27 cellular contexts compared by ENCODE assay signal in the genomic region with DNA sequence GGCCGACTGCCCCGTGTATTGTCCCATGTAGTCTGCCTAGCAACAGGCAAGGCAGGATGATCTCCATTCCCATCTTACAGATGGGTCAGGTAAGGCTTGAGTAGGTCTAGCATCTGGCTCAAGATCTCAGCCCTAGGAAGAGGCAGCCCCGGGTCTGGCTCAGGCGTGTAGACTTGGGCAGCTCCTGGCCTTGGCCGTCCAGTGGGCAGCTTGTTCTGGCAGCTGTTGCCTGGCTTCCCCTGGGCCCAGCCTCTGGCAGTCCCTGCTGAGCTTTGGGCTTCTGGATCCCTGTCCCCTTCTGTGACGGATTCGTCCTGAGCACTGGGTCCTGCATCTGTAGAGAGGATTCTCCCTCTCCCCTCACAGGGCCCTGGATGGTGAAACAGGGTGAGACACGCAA.
DNase-seq lines count a peak whose midpoint lies in the region; ATAC-seq, FAIRE-seq and TF ChIP-seq lines count a peak whose summit lies in the region.
"Had no signal": no experiment of that assay in that cellular context is flagged by ENCODE, and none has a peak within 500 bp of the region (broad histone marks: within the 10 kb centered on the region; RNA-seq: fewer than 3 reads in every experiment).

No MANE protein-coding gene starts in this region.

- no peak overlapping the region for H2BK5ac ChIP-seq in H1 (ENCODE audit: low read depth, low read length)

- TF ChIP-seq EP300 in H1 (IDR thresholded peaks at IDR 0.05; ENCODE audit: borderline replicate concordance in 1 of 2, low read depth in 2 of 2, low read length in 2 of 2), result no peak

- ATAC-seq in aorta (ENCODE audit: low FRiP score), result no peak
- ATAC-seq: GM12878 had no signal

- H2BK12ac ChIP-seq in H1 (ENCODE audit: low read depth, low read length), result 0 out of 2 replicates have a peak overlapping the region, but pooled peaks have one; percentile 17

- H3K4me1 ChIP-seq in H1 (replicated peaks in 1 of 4; ENCODE audit: control insufficient read depth in 3 of 4, insufficient read depth in 4 of 4, low read length in 3 of 4) (peaks cover 0 to 5% (median 1%) of the 10 kb centered on the region in 4 experiments; a peak in 2 of 7 replicates), osteoblast (ENCODE audit: insufficient read depth, low read length) (no peaks in the 10 kb centered on the region), aorta (ENCODE audit: control insufficient read depth in 1 of 2, insufficient read depth in 2 of 2, low read length in 2 of 2) (no peaks in the 10 kb centered on the region), hepatocyte (ENCODE audit: insufficient read depth) (no peaks in the 10 kb centered on the region)
- H3K4me1 ChIP-seq: BE2C had no signal

- no peak overlapping the region for H2BK15ac ChIP-seq in H1 (ENCODE audit: low read length)

- H2AFZ ChIP-seq in H1 (ENCODE audit: low read length) (no peak overlapping the region), osteoblast (ENCODE audit: low read length) (no peak overlapping the region), hepatocyte (no peak overlapping the region)

- no peak overlapping the region for H2BK20ac ChIP-seq in H1 (ENCODE audit: low read length)

- intact Hi-C loops in aorta (cut with DNase I), result no loop called here

- CTCF ChIA-PET in H1 (lab: Charles Lee; ENCODE audit: partially characterized antibody), result interaction anchor here (1.7 kb wide), 1 partner anchor 9 kb away, joined by 3 read pairs; no protein-coding TSS in a partner anchor

- H3K23me2 ChIP-seq in H1 (ENCODE audit: low read depth, low read length), result peaks cover 5% of the 10 kb centered on the region; the same call in 1 of the 2 replicates

- no peaks in the 10 kb centered on the region for H3K79me1 ChIP-seq in H1 (ENCODE audit: low read depth, low read length)

- H3K4ac ChIP-seq in H1 (replicated peaks; ENCODE audit: insufficient read length, low read depth, low read length), result no peak overlapping the region

- no peak overlapping the region for H3K9ac ChIP-seq in H1 (replicated peaks in 1 of 4; ENCODE audit: extremely low read depth in 1 of 4, low read depth in 3 of 4, low read length in 3 of 4)
- H3K9ac ChIP-seq: BLaER1 treated with 17β-estradiol and CSF1 and Interleukin-3, amounts not matched to agents 10 nM and 100 nM had no signal

- H4K5ac ChIP-seq in H1 (ENCODE audit: insufficient read length, low read depth, low read length), result no peak overlapping the region

- no peak overlapping the region for H3K4me2 ChIP-seq in H1 (ENCODE audit: insufficient read depth in 1 of 2, low read depth in 2 of 2, low read length in 2 of 2)
- H3K4me2 ChIP-seq in osteoblast (ENCODE audit: insufficient read depth, low read length), result no peak overlapping the region
- H3K4me2 ChIP-seq in hepatocyte, result no peak overlapping the region
- H3K4me2 ChIP-seq: BLaER1 treated with 17β-estradiol and CSF1 and Interleukin-3, amounts not matched to agents 10 nM and 100 nM had no signal

- no peak overlapping the region for H2BK120ac ChIP-seq in H1 (replicated peaks; ENCODE audit: low read depth, low read length)

- no peak overlapping the region for H4K8ac ChIP-seq in H1 (ENCODE audit: extremely low read depth, insufficient read depth, low read length)

- H3K18ac ChIP-seq in H1 (ENCODE audit: extremely low read depth, low read length), result no peak overlapping the region

- no peaks in the 10 kb centered on the region for H3K27me3 ChIP-seq in bronchial epithelial cell (ENCODE audit: control insufficient read depth, insufficient read depth, low read length)
- H3K27me3 ChIP-seq in H1 (replicated peaks in 1 of 4; ENCODE audit: control insufficient read depth in 3 of 4, extremely low read depth in 1 of 4, insufficient read depth in 3 of 4, low read length in 3 of 4), result no peaks in the 10 kb centered on the region
- H3K27me3 ChIP-seq in osteoblast (ENCODE audit: insufficient read depth, low read length), result no peaks in the 10 kb centered on the region
- H3K27me3 ChIP-seq in aorta (ENCODE audit: control insufficient read depth in 1 of 2, insufficient read depth in 2 of 2, low read length in 1 of 2), result no peaks in the 10 kb centered on the region
- H3K27me3 ChIP-seq in hepatocyte, result no peaks in the 10 kb centered on the region
- H3K27me3 ChIP-seq: BE2C; BLaER1 treated with 17β-estradiol and CSF1 and Interleukin-3, amounts not matched to agents 10 nM and 100 nM had no signal

- no peaks in the 10 kb centered on the region for H3K9me2 ChIP-seq in hepatocyte (replicated peaks; ENCODE audit: insufficient read depth)

- H3K27ac ChIP-seq in H1 (ENCODE audit: low read depth, low read length) (no peak overlapping the region), osteoblast (ENCODE audit: low read depth, low read length) (no peak overlapping the region), aorta (ENCODE audit: low read depth in 1 of 2, low read length in 2 of 2) (no peak overlapping the region), hepatocyte (no peak overlapping the region)
- H3K27ac ChIP-seq: BLaER1 treated with 17β-estradiol and CSF1 and Interleukin-3, amounts not matched to agents 10 nM and 100 nM had no signal

- H4K91ac ChIP-seq in H1 (replicated peaks; ENCODE audit: insufficient read length, low read length), result no peak overlapping the region

- H3K23ac ChIP-seq in H1 (ENCODE audit: insufficient read length), result no peak overlapping the region

- H4K20me1 ChIP-seq in H1 (replicated peaks in 1 of 2; ENCODE audit: control insufficient read depth in 1 of 2, insufficient read depth in 2 of 2, low read length in 2 of 2), result peaks cover 0 to 6% of the 10 kb centered on the region in 2 experiments
- H4K20me1 ChIP-seq in osteoblast (ENCODE audit: insufficient read depth, low read length), result no peaks in the 10 kb centered on the region
- no peaks in the 10 kb centered on the region for H4K20me1 ChIP-seq in hepatocyte (ENCODE audit: insufficient read depth, poor library complexity, severe bottlenecking)
- H4K20me1 ChIP-seq: BLaER1 treated with 17β-estradiol and CSF1 and Interleukin-3, amounts not matched to agents 10 nM and 100 nM had no signal

- no peak overlapping the region for H2AK5ac ChIP-seq in H1 (ENCODE audit: low read depth, low read length)

- 88% methylated on average over 8 of the region's 8 CpGs; no CpG with 5 or more reads in 1 of the 2 experiments for WGBS in H1 (ENCODE audit: extremely low coverage in 1 of 2, insufficient coverage in 1 of 2, insufficient read length in 1 of 2, insufficient replicate concordance in 2 of 2, low coverage in 1 of 2, low lambda C conversion rate in 2 of 2, missing lambda C conversion rate in 1 of 2), 2 experiments
- 50 to 59% methylated on average over 8 of the region's 8 CpGs for WGBS in aorta, 2 donors
- WGBS in hepatocyte (ENCODE audit: low lambda C conversion rate, missing lambda C conversion rate), result 89% methylated on average over 8 of the region's 8 CpGs

- FAIRE-seq in bronchial epithelial cell (lab: Jason Lieb, UNC), result peak; percentile 72
- FAIRE-seq in H1 (lab: Jason Lieb, UNC), result no peak
- FAIRE-seq: A204.1, GM12878, GM12892, GM18507 had no signal

- no peak for TF ChIP-seq CTCF in bronchial epithelial cell (IDR thresholded peaks at IDR 0.05; ENCODE audit: insufficient read depth, low read length, severe bottlenecking)
- TF ChIP-seq CTCF in H1 (IDR thresholded peaks at IDR 0.05; ENCODE audit: control extremely low read depth in 1 of 3, insufficient read depth in 1 of 3, low read depth in 1 of 3, low read length in 3 of 3), result no peak
- no peak for TF ChIP-seq CTCF in osteoblast (IDR thresholded peaks at IDR 0.05; ENCODE audit: extremely low read depth, low read depth, low read length)
- no peak for TF ChIP-seq CTCF in hepatocyte (IDR thresholded peaks at IDR 0.05; ENCODE audit: poor library complexity)

- POLR2A ChIA-PET in H1 (lab: Charles Lee; ENCODE audit: partially characterized antibody), result no interaction called here

- no peak for TF ChIP-seq POLR2A in H1 (IDR thresholded peaks at IDR 0.05; ENCODE audit: control extremely low read depth in 1 of 2, low read depth in 2 of 2, low read length in 2 of 2)
- TF ChIP-seq POLR2A in erythroblast (IDR thresholded peaks at IDR 0.05; ENCODE audit: low read length), result no peak

- H3K79me2 ChIP-seq in H1 (ENCODE audit: control insufficient read depth in 1 of 2, insufficient read depth in 2 of 2, low read length in 2 of 2), result no peaks in the 10 kb centered on the region
- H3K79me2 ChIP-seq in osteoblast (ENCODE audit: insufficient read depth, low read length), result no peaks in the 10 kb centered on the region
- H3K79me2 ChIP-seq in hepatocyte, result no peaks in the 10 kb centered on the region

- DNase-seq in bronchial epithelial cell (ENCODE audit: low read depth) (no peak), H1 (ENCODE audit: low read depth in 1 of 2, low spot score in 2 of 2) (no peak), osteoblast (ENCODE audit: insufficient read length, low spot score, missing footprints) (peak; percentile 48), aorta (peak; percentile 26 to 67), hepatocyte (ENCODE audit: low spot score) (no peak), C1 segment of cervical spinal cord (lab: John Stamatoyannopoulos, UW) (no peak), erythroblast (lab: John Stamatoyannopoulos, UW) (no peak)
- no peak for DNase-seq in stimulated activated CD4-positive, alpha-beta T cell treated with anti-CD3 and anti-CD28 coated beads, Interleukin-2, amount 100 ng/mL, for 48 hours
- DNase-seq: 8988T; ACHN; BE2C; CD4-positive, alpha-beta memory T cell; CD4-positive, CD25-positive, alpha-beta regulatory T cell; CD8-positive, alpha-beta memory T cell; COR-L47; DMS 273 treated with DMSO at 0.1 percent for 48 hours; DMS153; DMS53; DMS79; DND-41; EL; GDM1 had no signal

- no peak overlapping the region for H3K56ac ChIP-seq in H1 (replicated peaks; ENCODE audit: insufficient read length, low read depth, low read length)

- H3K14ac ChIP-seq in H1 (ENCODE audit: insufficient read length), result no peak overlapping the region

- no peak overlapping the region for H3K4me3 ChIP-seq in bronchial epithelial cell (ENCODE audit: low read depth, low read length)
- no peak overlapping the region for H3K4me3 ChIP-seq in H1 (ENCODE audit: extremely low read depth in 1 of 4, insufficient read depth in 2 of 4, low read depth in 3 of 4, low read length in 4 of 4)
- H3K4me3 ChIP-seq in osteoblast (ENCODE audit: insufficient read depth, low read length), result no peak overlapping the region
- H3K4me3 ChIP-seq in aorta (ENCODE audit: low read length in 2 of 2), result no peak overlapping the region
- no peak overlapping the region for H3K4me3 ChIP-seq in hepatocyte
- H3K4me3 ChIP-seq: BLaER1 treated with 17β-estradiol and CSF1 and Interleukin-3, amounts not matched to agents 10 nM and 100 nM; GM12878 had no signal

- H3K9me3 ChIP-seq in H1 (ENCODE audit: insufficient read depth in 2 of 2, low read depth in 1 of 2, low read length in 1 of 2) (no peaks in the 10 kb centered on the region), osteoblast (ENCODE audit: low read depth, low read length) (no peaks in the 10 kb centered on the region), aorta (ENCODE audit: control insufficient read depth, low read length) (no peaks in the 10 kb centered on the region), hepatocyte (ENCODE audit: low read depth) (no peaks in the 10 kb centered on the region)
- H3K9me3 ChIP-seq: BE2C; BLaER1 treated with 17β-estradiol and CSF1 and Interleukin-3, amounts not matched to agents 10 nM and 100 nM had no signal

- H3K36me3 ChIP-seq in bronchial epithelial cell (ENCODE audit: control insufficient read depth, insufficient read depth, low read length) (no peaks in the 10 kb centered on the region), H1 (ENCODE audit: control insufficient read depth in 2 of 4, insufficient read depth in 4 of 4, low read length in 3 of 4) (no peaks in the 10 kb centered on the region), osteoblast (ENCODE audit: insufficient read depth, low read length) (no peaks in the 10 kb centered on the region), aorta (ENCODE audit: control insufficient read depth in 1 of 2, insufficient read depth in 2 of 2, low read length in 1 of 2) (no peaks in the 10 kb centered on the region), hepatocyte (replicated peaks; ENCODE audit: insufficient read depth, low read depth) (no peaks in the 10 kb centered on the region)
- H3K36me3 ChIP-seq: BE2C; BLaER1 treated with 17β-estradiol and CSF1 and Interleukin-3, amounts not matched to agents 10 nM and 100 nM had no signal

- no peak for TF ChIP-seq RAD21 in H1 (IDR thresholded peaks at IDR 0.05 in 1 of 2, conservative IDR thresholded peaks at IDR 0.05 in 1 of 2; ENCODE audit: low read depth in 2 of 2, low read length in 2 of 2)

Comparison
In these comparisons a context has a peak if more than half of its experiments do, and no peak if none do; other contexts are left out.
1. DNase-seq: peak in osteoblast (single experiment) and aorta (2 of 2); none in bronchial epithelial cell (single experiment), H1 (0 of 2), stimulated activated CD4-positive, alpha-beta T cell treated with anti-CD3 and anti-CD28 coated beads, Interleukin-2, amount 100 ng/mL, for 48 hours (0 of 2), hepatocyte (single experiment), C1 segment of cervical spinal cord (0 of 14) and erythroblast (0 of 2).